Comparison of ENCODE assay signal across 1 cellular context in genomic region chr1:169217621-169218020, GRCh38.
TF ChIP-seq lines count a peak whose summit lies in the region.

No MANE protein-coding gene starts in this region.

TF ChIP-seq in H1, 55 proteins besides CTCF, POLR2A, EP300 and RAD21:
- TF ChIP-seq RBBP5 (IDR thresholded peaks at IDR 0.05; ENCODE audit: borderline replicate concordance, low read depth, low read length) (no peak), KDM1A (IDR thresholded peaks at IDR 0.05; ENCODE audit: borderline replicate concordance, low read length) (no peak), YY1 (IDR thresholded peaks at IDR 0.05; ENCODE audit: low read depth, low read length) (no peak), MAFK (IDR thresholded peaks at IDR 0.05; ENCODE audit: low read depth, low read length) (no peak), HDAC6 (IDR thresholded peaks at IDR 0.05; ENCODE audit: low read depth, low read length) (no peak), HDAC2 (IDR thresholded peaks at IDR 0.05; ENCODE audit: borderline replicate concordance in 1 of 2, low read depth in 2 of 2, low read length in 2 of 2) (no peak), SIN3A (conservative IDR thresholded peaks at IDR 0.05 in 1 of 2, IDR thresholded peaks at IDR 0.05 in 1 of 2; ENCODE audit: low read depth in 1 of 2, low read length in 2 of 2) (no peak), SUZ12 (IDR thresholded peaks at IDR 0.05; ENCODE audit: low read length) (no peak), JUND (IDR thresholded peaks at IDR 0.05; ENCODE audit: low read length) (no peak), ZNF274 (IDR thresholded peaks at IDR 0.05; ENCODE audit: borderline replicate concordance, extremely low read depth, low read length) (no peak), ASH2L (IDR thresholded peaks at IDR 0.05; ENCODE audit: low read length) (no peak), TCF12 (IDR thresholded peaks at IDR 0.05; ENCODE audit: low read depth, low read length) (no peak), TAF1 (IDR thresholded peaks at IDR 0.05; ENCODE audit: low read depth, low read length) (no peak), CBX5 (IDR thresholded peaks at IDR 0.05; ENCODE audit: low read depth, low read length) (no peak)
